Comparison of ENCODE assay signal across 9 cellular contexts in genomic region chrX:119502727-119503483, GRCh38. TPM values are rescaled to one million over a fixed set of nuclear protein-coding genes. Genes with fewer than 3 reads are reported as not detected.
DNase-seq lines count a peak whose midpoint lies in the region; ATAC-seq, FAIRE-seq and TF ChIP-seq lines count a peak whose summit lies in the region.
"Had no signal": no experiment of that assay in that cellular context is flagged by ENCODE, and none has a peak within 500 bp of the region (broad histone marks: within the 10 kb centered on the region; RNA-seq: fewer than 3 reads in every experiment).

No MANE protein-coding gene starts in this region.

- H3K4me2 ChIP-seq in keratinocyte (ENCODE audit: control insufficient read depth, extremely low read depth, insufficient read depth, low read depth, low read length), result peak overlapping the region; percentile 66

- peak in 1 of 3 experiments; percentile 8 for TF ChIP-seq CTCF in keratinocyte (optimal IDR thresholded peaks at IDR 0.05 in 1 of 3, IDR thresholded peaks at IDR 0.05 in 1 of 3, conservative IDR thresholded peaks at IDR 0.05 in 1 of 3; ENCODE audit: extremely low read depth in 1 of 3, insufficient read depth in 2 of 3, low read length in 3 of 3)
- no peak for TF ChIP-seq CTCF in type B pancreatic cell (conservative IDR thresholded peaks at IDR 0.05)

- CTCF ChIA-PET in activated CD4-positive, alpha-beta memory T cell treated with anti-CD3 and anti-CD28 coated beads, Interleukin-2, amount 10 ng/mL, durations not matched to agents 7 days and 5 days (lab: Charles Lee), result interaction anchor here (0.6 kb wide), 1 partner anchor 20 kb away, joined by 4 read pairs; no protein-coding TSS in a partner anchor

- H3K36me3 ChIP-seq in keratinocyte (ENCODE audit: control insufficient read depth in 2 of 2, extremely low read depth in 1 of 2, insufficient read depth in 2 of 2, low read length in 2 of 2), result no peaks in the 10 kb centered on the region

- no peak overlapping the region for H3K4me3 Mint-ChIP-seq in activated CD4-positive, alpha-beta memory T cell treated with anti-CD3 and anti-CD28 coated beads, Interleukin-2, amount 10 ng/mL, durations not matched to agents 7 days and 5 days
- no peak overlapping the region for H3K4me3 Mint-ChIP-seq in type B pancreatic cell

- no peaks in the 10 kb centered on the region for H3K9me1 ChIP-seq in keratinocyte (ENCODE audit: control insufficient read depth, extremely low read depth, insufficient read depth, low read length)

- peak overlapping the region; percentile 56 for H3K9ac ChIP-seq in keratinocyte (ENCODE audit: control insufficient read depth, extremely low read depth, insufficient read depth, low read length)

- DNase-seq in stimulated activated CD4-positive, alpha-beta T cell treated with anti-CD3 and anti-CD28 coated beads, Interleukin-15, amount 100 ng/mL, for 24 hours, result peak; percentile 6
- DNase-seq in stimulated activated CD4-positive, alpha-beta T cell treated with anti-CD3 and anti-CD28 coated beads, Interleukin-2, amount 100 ng/mL, for 24 hours, result no peak
- peak; percentile 20 for DNase-seq in activated CD4-positive, alpha-beta memory T cell treated with anti-CD3 and anti-CD28 coated beads, Interleukin-2, amount 10 ng/mL, durations not matched to agents 7 days and 5 days
- DNase-seq in keratinocyte (ENCODE audit: low read depth, low spot score) (no peak), type B pancreatic cell (ENCODE audit: extremely low spot score, unreplicated experiment) (no peak), NCI-H82 (lab: John Stamatoyannopoulos, UW) (no peak)
- DNase-seq: DND-41 had no signal

- no peak overlapping the region for H3K4me3 ChIP-seq in keratinocyte (ENCODE audit: control insufficient read depth in 2 of 3, extremely low read depth in 1 of 3, insufficient read depth in 2 of 3, low read depth in 1 of 3, low read length in 3 of 3)

- H3K9me3 Mint-ChIP-seq in activated CD4-positive, alpha-beta memory T cell treated with anti-CD3 and anti-CD28 coated beads, Interleukin-2, amount 10 ng/mL, durations not matched to agents 7 days and 5 days, result no peaks in the 10 kb centered on the region
- H3K9me3 Mint-ChIP-seq in type B pancreatic cell, result no peaks in the 10 kb centered on the region

- dilution Hi-C loops in keratinocyte (cut with MboI; ENCODE audit: extremely low pct_ligation_motif_present, low sequenced_read_pairs), result no loop called here

- peaks cover 15% of the 10 kb centered on the region for H3K4me1 Mint-ChIP-seq in activated CD4-positive, alpha-beta memory T cell treated with anti-CD3 and anti-CD28 coated beads, Interleukin-2, amount 10 ng/mL, durations not matched to agents 7 days and 5 days
- H3K4me1 Mint-ChIP-seq in type B pancreatic cell (ENCODE audit: unreplicated experiment), result no peaks in the 10 kb centered on the region

- peak overlapping the region; percentile 83 for H3K27ac ChIP-seq in keratinocyte (ENCODE audit: control insufficient read depth, insufficient read depth, low read length)

- H3K27ac Mint-ChIP-seq in activated CD4-positive, alpha-beta memory T cell treated with anti-CD3 and anti-CD28 coated beads, Interleukin-2, amount 10 ng/mL, durations not matched to agents 7 days and 5 days, result no peak overlapping the region
- H3K27ac Mint-ChIP-seq in type B pancreatic cell, result peak overlapping the region; percentile 46

- POLR2A ChIA-PET in activated CD4-positive, alpha-beta memory T cell treated with anti-CD3 and anti-CD28 coated beads, Interleukin-2, amount 10 ng/mL, durations not matched to agents 7 days and 5 days (lab: Charles Lee), result interaction anchor here (1.2 kb wide), 1 partner anchor 14 kb away, joined by 5 read pairs; no protein-coding TSS in a partner anchor

- no peaks in the 10 kb centered on the region for H3K36me3 Mint-ChIP-seq in activated CD4-positive, alpha-beta memory T cell treated with anti-CD3 and anti-CD28 coated beads, Interleukin-2, amount 10 ng/mL, durations not matched to agents 7 days and 5 days (ENCODE audit: low read depth)
- H3K36me3 Mint-ChIP-seq in type B pancreatic cell, result no peaks in the 10 kb centered on the region

- no peaks in the 10 kb centered on the region for H3K27me3 Mint-ChIP-seq in activated CD4-positive, alpha-beta memory T cell treated with anti-CD3 and anti-CD28 coated beads, Interleukin-2, amount 10 ng/mL, durations not matched to agents 7 days and 5 days
- no peaks in the 10 kb centered on the region for H3K27me3 Mint-ChIP-seq in type B pancreatic cell

- H3K79me2 ChIP-seq in keratinocyte (ENCODE audit: control insufficient read depth, insufficient read depth, low read length), result no peaks in the 10 kb centered on the region

- no peaks in the 10 kb centered on the region for H4K20me1 ChIP-seq in keratinocyte (ENCODE audit: control insufficient read depth, extremely low read depth, insufficient read depth, low read length)

- peaks cover 40% of the 10 kb centered on the region for H3K4me1 ChIP-seq in keratinocyte (ENCODE audit: control insufficient read depth, extremely low read depth, insufficient read depth, low read length)

- no peak for FAIRE-seq in keratinocyte (lab: Jason Lieb, UNC)

- H3K9me3 ChIP-seq in keratinocyte (ENCODE audit: control insufficient read depth, low read depth, low read length), result no peaks in the 10 kb centered on the region

- peak overlapping the region; percentile 16 for H2AFZ ChIP-seq in keratinocyte (ENCODE audit: control insufficient read depth, low read length)

- ATAC-seq in HG02938 (IDR thresholded peaks at IDR 0.05; ENCODE audit: unreplicated experiment) (no peak), GM18511 (IDR thresholded peaks at IDR 0.05; ENCODE audit: unreplicated experiment) (no peak)

- H3K27me3 ChIP-seq in keratinocyte (ENCODE audit: control insufficient read depth, extremely low read depth, insufficient read depth, low read length), result no peaks in the 10 kb centered on the region

RNA-seq across cellular contexts. Expression of gene SLC25A5, which starts 34.7 kb away (rescaled TPM):
- total RNA-seq in activated CD4-positive, alpha-beta memory T cell treated with anti-CD3 and anti-CD28 coated beads, Interleukin-2, amount 10 ng/mL, durations not matched to agents 7 days and 5 days, result 100 to 1,000 TPM; 403 TPM
- polyA plus RNA-seq in keratinocyte, result 310 to 608 TPM (median 447 TPM) in 3 replicates
- polyA plus RNA-seq in keratinocyte (2011; ENCODE audit: low read depth), result 196 TPM
- 469 and 483 TPM in 2 replicates for polyA plus RNA-seq in keratinocyte (2011; cell fraction: cytosol; rRNA removed)
- 181 and 209 TPM in 2 replicates for polyA plus RNA-seq in keratinocyte (2011; cell fraction: nucleus; rRNA removed)
- 459 and 665 TPM in 2 replicates for polyA plus RNA-seq in keratinocyte (2012; ENCODE audit: low replicate concordance)
- polyA minus RNA-seq in keratinocyte, result 301 to 438 TPM (median 391 TPM) in 3 replicates
- 232 TPM for polyA minus RNA-seq in keratinocyte (2011; cell fraction: cytosol; rRNA and poly(A)+ RNA removed)
- polyA minus RNA-seq in keratinocyte (2011; cell fraction: nucleus; rRNA and poly(A)+ RNA removed), result 51.5 and 57.2 TPM in 2 replicates
- total RNA-seq in type B pancreatic cell (ENCODE audit: low replicate concordance), result 428 and 470 TPM in 2 replicates

Comparison
In these comparisons a context has a peak if more than half of its experiments do, and no peak if none do; other contexts are left out.
1. DNase-seq: peak in stimulated activated CD4-positive, alpha-beta T cell treated with anti-CD3 and anti-CD28 coated beads, Interleukin-15, amount 100 ng/mL, for 24 hours (single experiment) and activated CD4-positive, alpha-beta memory T cell treated with anti-CD3 and anti-CD28 coated beads, Interleukin-2, amount 10 ng/mL, durations not matched to agents 7 days and 5 days (single experiment); none in stimulated activated CD4-positive, alpha-beta T cell treated with anti-CD3 and anti-CD28 coated beads, Interleukin-2, amount 100 ng/mL, for 24 hours (0 of 2), keratinocyte (single experiment), type B pancreatic cell (single experiment) and NCI-H82 (single experiment).